7 cellular contexts compared by ENCODE assay signal in genomic region chr3:152435210-152435609, GRCh38.
DNase-seq lines count a peak whose midpoint lies in the region; ATAC-seq and TF ChIP-seq lines count a peak whose summit lies in the region.
"Not testable (repeated sequence)": the region's sequence is repeated elsewhere in the genome, so short reads cannot be mapped to it uniquely, and the experiment has no call there.

No MANE protein-coding gene starts in this region.

- H3K9me2 ChIP-seq in HCT116 (ENCODE audit: insufficient read depth) = not testable (repeated sequence)

- RAD21 ChIA-PET in HCT116 (lab: Charles Lee; ENCODE audit: low non-redundant PET in 1 of 2, low total read pairs in 2 of 2, uncharacterized antibody in 2 of 2, unreplicated experiment in 2 of 2) = not testable (repeated sequence)

- intact Hi-C loops in CD4-positive, alpha-beta T cell (cut with DNase I, micrococcal nuclease); HCT116 (cut with micrococcal nuclease): not testable (repeated sequence)

- H3K4me2 ChIP-seq in HCT116 (ENCODE audit: low read length) = not testable (repeated sequence)

- H3K36me3 Mint-ChIP-seq in CD4-positive, alpha-beta T cell (ENCODE audit: low read depth) = peaks cover 98% of the 10 kb centered on the region
- H3K36me3 Mint-ChIP-seq in activated T-cell treated with anti-CD3 and anti-CD28 coated beads, Interleukin-2, amount 50 U/mL, for 24 hours (ENCODE audit: low read depth) = peaks cover 89% of the 10 kb centered on the region
- H3K36me3 Mint-ChIP-seq in activated naive CD8-positive, alpha-beta T cell = peaks cover 31% of the 10 kb centered on the region
- H3K36me3 Mint-ChIP-seq in endothelial cell (ENCODE audit: low read depth, unreplicated experiment) = peaks cover 20% of the 10 kb centered on the region
- peaks cover 24 to 88% (median 59%) of the 10 kb centered on the region in 3 donors for H3K36me3 Mint-ChIP-seq in naive thymus-derived CD8-positive, alpha-beta T cell
- H3K36me3 Mint-ChIP-seq in stimulated activated naive B cell treated with anti-CD40 and anti-IgM and Interleukin-4, amounts not matched to agents 10 μg/mL and 1 μg/mL and 100 μg/mL, for 72 hours = peaks cover 62 to 74% of the 10 kb centered on the region in 2 donors

- not testable (repeated sequence) for H3K9me3 ChIP-seq in CD4-positive, alpha-beta T cell (ENCODE audit: control insufficient read depth, low read length); HCT116 (ENCODE audit: control insufficient read depth in 1 of 2, insufficient read depth in 1 of 2, low read depth in 1 of 2, low read length in 2 of 2)

- H4K20me1 ChIP-seq in HCT116 (ENCODE audit: insufficient read depth) = not testable (repeated sequence)

- not testable (repeated sequence) for H3K27me3 Mint-ChIP-seq in CD4-positive, alpha-beta T cell; activated T-cell treated with anti-CD3 and anti-CD28 coated beads, Interleukin-2, amount 50 U/mL, for 24 hours; activated naive CD8-positive, alpha-beta T cell; endothelial cell (ENCODE audit: unreplicated experiment); naive thymus-derived CD8-positive, alpha-beta T cell; stimulated activated naive B cell treated with anti-CD40 and anti-IgM and Interleukin-4, amounts not matched to agents 10 μg/mL and 1 μg/mL and 100 μg/mL, for 72 hours

- not testable (repeated sequence) for ATAC-seq in CD4-positive, alpha-beta T cell (ENCODE audit: poor library complexity); HCT116; naive thymus-derived CD8-positive, alpha-beta T cell; stimulated activated naive B cell treated with anti-CD40 and anti-IgM and Interleukin-4, amounts not matched to agents 10 μg/mL and 1 μg/mL and 100 μg/mL, for 72 hours (replicated peaks)

- peaks cover 0 to 19% of the 10 kb centered on the region in 2 experiments; a peak in 2 of 4 replicates for H3K36me3 ChIP-seq in HCT116 (ENCODE audit: control insufficient read depth in 1 of 2, insufficient read depth in 2 of 2, low read length in 2 of 2)

- H3K27ac Mint-ChIP-seq in CD4-positive, alpha-beta T cell = peak overlapping the region; percentile 83
- peak overlapping the region; percentile 69 for H3K27ac Mint-ChIP-seq in activated T-cell treated with anti-CD3 and anti-CD28 coated beads, Interleukin-2, amount 50 U/mL, for 24 hours
- peak overlapping the region; percentile 41 for H3K27ac Mint-ChIP-seq in activated naive CD8-positive, alpha-beta T cell
- H3K27ac Mint-ChIP-seq in endothelial cell (ENCODE audit: unreplicated experiment) = peak overlapping the region; percentile 51
- H3K27ac Mint-ChIP-seq in naive thymus-derived CD8-positive, alpha-beta T cell = peak overlapping the region in 8 of 10 donors; percentile 5 to 80 (median 56)
- H3K27ac Mint-ChIP-seq in stimulated activated naive B cell treated with anti-CD40 and anti-IgM and Interleukin-4, amounts not matched to agents 10 μg/mL and 1 μg/mL and 100 μg/mL, for 72 hours = peak overlapping the region; percentile 4

- BruUV-seq in HCT116 (replicated peaks; lab: Mats Ljungman, UMichigan) = not testable (repeated sequence)

- H2AFZ ChIP-seq in HCT116 (ENCODE audit: low read depth, low read length, poor library complexity, severe bottlenecking) = not testable (repeated sequence)

- H3K9ac ChIP-seq in HCT116 (ENCODE audit: low read length) = not testable (repeated sequence)

- not testable (repeated sequence) for TF ChIP-seq POLR2A in HCT116 (IDR thresholded peaks at IDR 0.05; ENCODE audit: borderline replicate concordance, extremely low read depth, insufficient read depth, insufficient read length)

- H3K27ac ChIP-seq in CD4-positive, alpha-beta T cell (ENCODE audit: low read depth, low read length); HCT116 (ENCODE audit: low read depth, low read length): not testable (repeated sequence)

- not testable (repeated sequence) for H3K4me1 ChIP-seq in HCT116 (ENCODE audit: control insufficient read depth in 1 of 2, insufficient read depth in 2 of 2, low read length in 2 of 2)

- H3K4me1 Mint-ChIP-seq in CD4-positive, alpha-beta T cell (ENCODE audit: low read depth) = peaks cover 76% of the 10 kb centered on the region
- peaks cover 65% of the 10 kb centered on the region for H3K4me1 Mint-ChIP-seq in activated T-cell treated with anti-CD3 and anti-CD28 coated beads, Interleukin-2, amount 50 U/mL, for 24 hours (ENCODE audit: low read depth)
- peaks cover 67% of the 10 kb centered on the region for H3K4me1 Mint-ChIP-seq in activated naive CD8-positive, alpha-beta T cell (ENCODE audit: low read depth)
- peaks cover 24% of the 10 kb centered on the region for H3K4me1 Mint-ChIP-seq in endothelial cell (ENCODE audit: unreplicated experiment)
- H3K4me1 Mint-ChIP-seq in naive thymus-derived CD8-positive, alpha-beta T cell = peaks cover 19 to 67% (median 64%) of the 10 kb centered on the region in 4 donors
- peaks cover 19 to 51% of the 10 kb centered on the region in 2 donors for H3K4me1 Mint-ChIP-seq in stimulated activated naive B cell treated with anti-CD40 and anti-IgM and Interleukin-4, amounts not matched to agents 10 μg/mL and 1 μg/mL and 100 μg/mL, for 72 hours

- CTCF ChIA-PET in CD4-positive, alpha-beta T cell (lab: Charles Lee) = interaction anchor here (1.1 to 1.6 kb wide), 2 partner anchors 9 to 161 kb away, joined by 3 to 8 read pairs; no protein-coding TSS in a partner anchor
- CTCF ChIA-PET in HCT116 (lab: Charles Lee) = not testable (repeated sequence)

- not testable (repeated sequence) for H3K4me3 ChIP-seq in HCT116 (replicated peaks in 1 of 2; ENCODE audit: low read depth in 1 of 2, low read length in 2 of 2)

- H3K27me3 ChIP-seq in CD4-positive, alpha-beta T cell (ENCODE audit: control insufficient read depth, insufficient read depth, low read length); HCT116 (ENCODE audit: insufficient read depth, low read length): not testable (repeated sequence)

- peaks cover 96% of the 10 kb centered on the region for H3K79me2 ChIP-seq in HCT116 (ENCODE audit: insufficient read depth, low read length)

- not testable (repeated sequence) for TF ChIP-seq CTCF in CD4-positive, alpha-beta T cell (IDR thresholded peaks at IDR 0.05); HCT116 (IDR thresholded peaks at IDR 0.05 in 2 of 3, conservative IDR thresholded peaks at IDR 0.05 in 1 of 3; ENCODE audit: borderline replicate concordance in 1 of 3, insufficient read depth in 1 of 3, low read depth in 2 of 3, low read length in 2 of 3); endothelial cell (IDR thresholded peaks at IDR 0.05; ENCODE audit: unreplicated experiment)

- POLR2A ChIA-PET in CD4-positive, alpha-beta T cell (lab: Charles Lee) = interaction anchor here (0.6 to 2.0 kb wide), 7 partner anchors 9 to 155 kb away, joined by 3 to 5 read pairs (median 3); no protein-coding TSS in a partner anchor
- POLR2A ChIA-PET in HCT116 (lab: Charles Lee); naive thymus-derived CD8-positive, alpha-beta T cell (lab: Charles Lee): not testable (repeated sequence)

- not testable (repeated sequence) for TF ChIP-seq RAD21 in HCT116 (IDR thresholded peaks at IDR 0.05; ENCODE audit: low read depth)

- DNase-seq in CD4-positive, alpha-beta T cell; HCT116 (ENCODE audit: low read depth, low spot score); activated T-cell treated with anti-CD3 and anti-CD28 coated beads, Interleukin-2, amount 50 U/mL, for 24 hours; endothelial cell (ENCODE audit: low spot score); naive thymus-derived CD8-positive, alpha-beta T cell; stimulated activated naive B cell treated with anti-CD40 and anti-IgM and Interleukin-4, amounts not matched to agents 10 μg/mL and 1 μg/mL and 100 μg/mL, for 72 hours: not testable (repeated sequence)

- not testable (repeated sequence) for H3K9me3 Mint-ChIP-seq in CD4-positive, alpha-beta T cell; activated naive CD8-positive, alpha-beta T cell (ENCODE audit: low read depth); endothelial cell (ENCODE audit: unreplicated experiment)
- peaks cover 16% of the 10 kb centered on the region for H3K9me3 Mint-ChIP-seq in activated T-cell treated with anti-CD3 and anti-CD28 coated beads, Interleukin-2, amount 50 U/mL, for 24 hours
- H3K9me3 Mint-ChIP-seq in naive thymus-derived CD8-positive, alpha-beta T cell = peaks cover 0 to 14% (median 8%) of the 10 kb centered on the region in 9 donors
- peaks cover 10 to 11% of the 10 kb centered on the region in 2 donors for H3K9me3 Mint-ChIP-seq in stimulated activated naive B cell treated with anti-CD40 and anti-IgM and Interleukin-4, amounts not matched to agents 10 μg/mL and 1 μg/mL and 100 μg/mL, for 72 hours

- not testable (repeated sequence) for H3K4me3 Mint-ChIP-seq in CD4-positive, alpha-beta T cell; activated T-cell treated with anti-CD3 and anti-CD28 coated beads, Interleukin-2, amount 50 U/mL, for 24 hours; stimulated activated naive B cell treated with anti-CD40 and anti-IgM and Interleukin-4, amounts not matched to agents 10 μg/mL and 1 μg/mL and 100 μg/mL, for 72 hours
- H3K4me3 Mint-ChIP-seq in activated naive CD8-positive, alpha-beta T cell = peak overlapping the region; percentile 27
- H3K4me3 Mint-ChIP-seq in endothelial cell (ENCODE audit: unreplicated experiment) = peak overlapping the region; percentile 42
- H3K4me3 Mint-ChIP-seq in naive thymus-derived CD8-positive, alpha-beta T cell = peak overlapping the region in 6 of 10 donors; percentile 2 to 74 (median 18)

TF ChIP-seq in HCT116, 20 proteins besides CTCF, POLR2A, EP300 and RAD21:
- peak; percentile 46; the same call in 1 of the 2 replicates for TF ChIP-seq CBX3 (IDR thresholded peaks at IDR 0.05; ENCODE audit: low read depth)

Comparison
In these comparisons a context has a peak if more than half of its experiments do, and no peak if none do; other contexts are left out.
1. H3K27ac Mint-ChIP-seq: peak in every context shown above with its lines; median percentile 83 in CD4-positive, alpha-beta T cell; 69 in activated T-cell treated with anti-CD3 and anti-CD28 coated beads, Interleukin-2, amount 50 U/mL, for 24 hours; 56 in naive thymus-derived CD8-positive, alpha-beta T cell; 51 in endothelial cell; 41 in activated naive CD8-positive, alpha-beta T cell; 4 in stimulated activated naive B cell treated with anti-CD40 and anti-IgM and Interleukin-4, amounts not matched to agents 10 μg/mL and 1 μg/mL and 100 μg/mL, for 72 hours.